ENCODE assay signal across 1 cellular context in the genomic region with DNA sequence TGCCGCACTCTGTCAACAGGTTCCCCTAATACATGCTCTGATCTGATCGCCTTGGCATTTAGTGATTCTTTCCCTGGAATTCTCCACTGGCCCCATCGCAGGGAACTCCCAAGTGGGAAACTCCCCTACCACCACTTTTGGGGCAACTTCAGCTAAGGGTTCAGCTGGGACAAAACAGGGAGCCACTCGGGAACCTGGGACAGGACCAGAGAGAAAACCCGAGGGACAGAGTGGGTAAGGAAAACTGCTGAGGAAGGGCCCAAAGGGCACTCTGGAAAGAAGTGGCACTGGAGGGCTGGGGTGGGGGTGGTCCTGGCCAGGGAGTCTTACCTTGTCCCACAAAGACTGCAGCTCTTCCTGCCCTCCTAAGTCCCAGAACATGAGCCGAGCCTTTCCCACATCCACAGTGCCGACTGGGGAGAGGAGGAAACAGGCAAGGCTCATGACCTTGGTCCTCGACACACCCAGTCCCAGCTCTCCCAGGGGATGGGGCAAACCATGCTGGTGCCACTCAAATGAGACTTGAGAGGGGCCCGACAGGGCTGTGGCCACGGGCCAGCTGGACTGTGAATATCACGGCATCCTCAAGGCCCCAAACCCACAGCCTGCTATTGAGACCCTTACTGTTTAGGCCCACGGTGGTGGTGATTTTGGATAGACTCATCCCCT.
TF ChIP-seq lines count a peak whose summit lies in the region.

No MANE protein-coding gene starts in this region.

TF ChIP-seq in HepG2, 621 proteins besides CTCF, POLR2A, EP300 and RAD21:
- TF ChIP-seq RORA (CRISPR knock-in tag; IDR thresholded peaks at IDR 0.05) (no peak), NRL (CRISPR knock-in tag; IDR thresholded peaks at IDR 0.05; ENCODE audit: borderline replicate concordance) (0 out of 2 replicates have a peak, but pooled peaks have one; percentile 24), SRSF1 (optimal IDR thresholded peaks at IDR 0.05; ENCODE audit: low read depth, low read length) (peak; percentile 2), ZNF766 (CRISPR knock-in tag; IDR thresholded peaks at IDR 0.05; ENCODE audit: borderline replicate concordance) (peak; percentile 61; the same call in 1 of the 2 replicates), THAP9 (CRISPR knock-in tag; IDR thresholded peaks at IDR 0.05; ENCODE audit: borderline replicate concordance) (peak; percentile 7; the same call in 1 of the 2 replicates), E2F2 (CRISPR knock-in tag; IDR thresholded peaks at IDR 0.05; ENCODE audit: borderline replicate concordance) (0 out of 2 replicates have a peak, but pooled peaks have one; percentile 15), ZNF207 (IDR thresholded peaks at IDR 0.05; ENCODE audit: borderline replicate concordance) (no peak), ZNF850 (CRISPR knock-in tag; conservative IDR thresholded peaks at IDR 0.05) (0 out of 2 replicates have a peak, but pooled peaks have one; percentile 20), GABPA (IDR thresholded peaks at IDR 0.05; ENCODE audit: low read depth, low read length) (no peak), GABPA (CRISPR knock-in tag; IDR thresholded peaks at IDR 0.05; ENCODE audit: low read depth) (no peak), TCF7L2 (IDR thresholded peaks at IDR 0.05; ENCODE audit: low read depth, low read length) (no peak), GLI4 (CRISPR knock-in tag; IDR thresholded peaks at IDR 0.05; ENCODE audit: borderline replicate concordance) (peak; percentile 16; the same call in 1 of the 2 replicates), ZNF891 (CRISPR knock-in tag; IDR thresholded peaks at IDR 0.05) (peak; percentile 56; the same call in 1 of the 2 replicates), KLF12 (CRISPR knock-in tag; IDR thresholded peaks at IDR 0.05; ENCODE audit: borderline replicate concordance) (0 out of 2 replicates have a peak, but pooled peaks have one; percentile 13), EHMT2 (IDR thresholded peaks at IDR 0.05; ENCODE audit: borderline replicate concordance, low read depth, low read length) (no peak), ZFP90 (CRISPR knock-in tag; IDR thresholded peaks at IDR 0.05; ENCODE audit: borderline replicate concordance) (0 out of 2 replicates have a peak, but pooled peaks have one; percentile 51), TBP (CRISPR knock-in tag; IDR thresholded peaks at IDR 0.05) (0 out of 2 replicates have a peak, but pooled peaks have one; percentile 55), NAIF1 (CRISPR knock-in tag; IDR thresholded peaks at IDR 0.05; ENCODE audit: borderline replicate concordance) (peak; percentile 37; the same call in 1 of the 2 replicates), ZNF383 (CRISPR knock-in tag; IDR thresholded peaks at IDR 0.05; ENCODE audit: borderline replicate concordance) (no peak), NBN (conservative IDR thresholded peaks at IDR 0.05) (no peak), SMAD9 (CRISPR knock-in tag; IDR thresholded peaks at IDR 0.05) (0 out of 2 replicates have a peak, but pooled peaks have one; percentile 17), MED13 (CRISPR knock-in tag; IDR thresholded peaks at IDR 0.05) (peak; percentile 51; the same call in 1 of the 2 replicates), ZMAT3 (CRISPR knock-in tag; conservative IDR thresholded peaks at IDR 0.05) (0 out of 2 replicates have a peak, but pooled peaks have one; percentile 25)
- TF ChIP-seq, protein P1, sequence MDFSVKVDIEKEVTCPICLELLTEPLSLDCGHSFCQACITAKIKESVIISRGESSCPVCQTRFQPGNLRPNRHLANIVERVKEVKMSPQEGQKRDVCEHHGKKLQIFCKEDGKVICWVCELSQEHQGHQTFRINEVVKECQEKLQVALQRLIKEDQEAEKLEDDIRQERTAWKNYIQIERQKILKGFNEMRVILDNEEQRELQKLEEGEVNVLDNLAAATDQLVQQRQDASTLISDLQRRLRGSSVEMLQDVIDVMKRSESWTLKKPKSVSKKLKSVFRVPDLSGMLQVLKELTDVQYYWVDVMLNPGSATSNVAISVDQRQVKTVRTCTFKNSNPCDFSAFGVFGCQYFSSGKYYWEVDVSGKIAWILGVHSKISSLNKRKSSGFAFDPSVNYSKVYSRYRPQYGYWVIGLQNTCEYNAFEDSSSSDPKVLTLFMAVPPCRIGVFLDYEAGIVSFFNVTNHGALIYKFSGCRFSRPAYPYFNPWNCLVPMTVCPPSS (IDR thresholded peaks at IDR 0.05), result no peak
TF ChIP-seq in HepG2: peak in this region for 15.
